In genomic region chr19:10113592-10113963, GRCh38 we compare ENCODE assay signal across 11 cellular contexts. TPM values are rescaled to one million over a fixed set of nuclear protein-coding genes. Genes with fewer than 3 reads are reported as not detected.
DNase-seq lines count a peak whose midpoint lies in the region; ATAC-seq and TF ChIP-seq lines count a peak whose summit lies in the region.
"Had no signal": no experiment of that assay in that cellular context is flagged by ENCODE, and none has a peak within 500 bp of the region (broad histone marks: within the 10 kb centered on the region; RNA-seq: fewer than 3 reads in every experiment).

No MANE protein-coding gene starts in this region.

- H3K4me2 ChIP-seq in HCT116 (ENCODE audit: low read length) = no peak overlapping the region

- peak overlapping the region; percentile 63; the same call in 1 of the 2 replicates for H3K27ac ChIP-seq in HCT116 (ENCODE audit: low read depth, low read length)
- no peak overlapping the region for H3K27ac ChIP-seq in lower lobe of right lung
- H3K27ac ChIP-seq: neutrophil had no signal

- H3K79me2 ChIP-seq in HCT116 (ENCODE audit: insufficient read depth, low read length) = peaks cover 39% of the 10 kb centered on the region

- H3K27ac Mint-ChIP-seq in Caco-2 (ENCODE audit: unreplicated experiment) (peak overlapping the region; percentile 70), nephron progenitor cell (no peak overlapping the region)
- peak overlapping the region; percentile 95 for H3K27ac Mint-ChIP-seq in activated CD4-positive, alpha-beta memory T cell treated with anti-CD3 and anti-CD28 coated beads for 36 hours

- H3K4me1 Mint-ChIP-seq in Caco-2 (ENCODE audit: low read depth, unreplicated experiment) (peaks cover 6% of the 10 kb centered on the region), nephron progenitor cell (peaks cover under 1% of the 10 kb centered on the region)
- H3K4me1 Mint-ChIP-seq in activated CD4-positive, alpha-beta memory T cell treated with anti-CD3 and anti-CD28 coated beads for 36 hours (ENCODE audit: low read depth) = peaks cover 53% of the 10 kb centered on the region

- TF ChIP-seq POLR2A in HCT116 (IDR thresholded peaks at IDR 0.05; ENCODE audit: borderline replicate concordance, extremely low read depth, insufficient read depth, insufficient read length) = peak; percentile 28

- H3K9me2 ChIP-seq in HCT116 (ENCODE audit: insufficient read depth) = no peaks in the 10 kb centered on the region

- DNase-seq in Caco-2 (no peak), HCT116 (ENCODE audit: low read depth, low spot score) (no peak), lower lobe of right lung (peak; percentile 46), ureter (ENCODE audit: low spot score) (no peak), nephron progenitor cell (no peak)
- no peak for DNase-seq in activated CD4-positive, alpha-beta memory T cell treated with anti-CD3 and anti-CD28 coated beads for 36 hours
- DNase-seq: GDM1, NCI-H1436 treated with DMSO at 0.1 percent for 48 hours had no signal

- TF ChIP-seq RAD21 in HCT116 (IDR thresholded peaks at IDR 0.05; ENCODE audit: low read depth) = no peak

- no peak overlapping the region for H2AFZ ChIP-seq in HCT116 (ENCODE audit: low read depth, low read length, poor library complexity, severe bottlenecking)

- intact Hi-C loops in Caco-2 (cut with micrococcal nuclease; ENCODE audit: unreplicated experiment) (loop anchor here (10.0 kb wide), 1 partner anchor 179 kb away; the partner anchor contains the start of gene OLFM2), HCT116 (cut with micrococcal nuclease) (loop anchor here (1.0 to 2.0 kb wide), 2 partner anchors 179 to 183 kb away; no protein-coding TSS in a partner anchor), lower lobe of right lung (cut with DNase I) (no loop called here)
- intact Hi-C loops in activated CD4-positive, alpha-beta memory T cell treated with anti-CD3 and anti-CD28 coated beads for 36 hours (cut with micrococcal nuclease) = loop anchor here (1.0 to 5.0 kb wide), 3 partner anchors 17 to 181 kb away; no protein-coding TSS in a partner anchor

- TF ChIP-seq CTCF in Caco-2 (IDR thresholded peaks at IDR 0.05; ENCODE audit: insufficient read depth in 1 of 2, low read depth in 1 of 2, low read length in 1 of 2, severe bottlenecking in 1 of 2, unreplicated experiment in 1 of 2) = no peak
- TF ChIP-seq CTCF in HCT116 (IDR thresholded peaks at IDR 0.05 in 2 of 3, conservative IDR thresholded peaks at IDR 0.05 in 1 of 3; ENCODE audit: borderline replicate concordance in 1 of 3, insufficient read depth in 1 of 3, low read depth in 2 of 3, low read length in 2 of 3) = peak in 1 of 3 experiments; percentile 14; a peak in 1 of 6 replicates
- TF ChIP-seq CTCF in lower lobe of right lung (IDR thresholded peaks at IDR 0.05) = no peak
- TF ChIP-seq CTCF in nephron progenitor cell (IDR thresholded peaks at IDR 0.05) = no peak

- RAD21 ChIA-PET in HCT116 (lab: Charles Lee; ENCODE audit: low non-redundant PET in 1 of 2, low total read pairs in 2 of 2, uncharacterized antibody in 2 of 2, unreplicated experiment in 2 of 2) = no interaction called here

- H3K4me3 ChIP-seq in Caco-2 (ENCODE audit: low read depth, low read length) (no peak overlapping the region), HCT116 (replicated peaks in 1 of 2; ENCODE audit: low read depth in 1 of 2, low read length in 2 of 2) (no peak overlapping the region), lower lobe of right lung (no peak overlapping the region)

- H3K36me3 Mint-ChIP-seq in Caco-2 (ENCODE audit: insufficient read depth, unreplicated experiment) = peaks cover 91% of the 10 kb centered on the region
- H3K36me3 Mint-ChIP-seq in activated CD4-positive, alpha-beta memory T cell treated with anti-CD3 and anti-CD28 coated beads for 36 hours = peaks cover 58% of the 10 kb centered on the region
- peaks cover 21% of the 10 kb centered on the region for H3K36me3 Mint-ChIP-seq in nephron progenitor cell (ENCODE audit: low read depth)

- no peaks in the 10 kb centered on the region for H4K20me1 ChIP-seq in HCT116 (ENCODE audit: insufficient read depth)

- ATAC-seq in HCT116 (peak; percentile 25), lower lobe of right lung (peak in 1 of 2 donors; percentile 1), GM18520 (IDR thresholded peaks at IDR 0.05; ENCODE audit: unreplicated experiment) (no peak), HG02981 (IDR thresholded peaks at IDR 0.05; ENCODE audit: unreplicated experiment) (no peak)

- POLR2A ChIA-PET in Caco-2 (lab: Charles Lee) = interaction anchor here (0.8 kb wide), 1 partner anchor 18 kb away, joined by 3 read pairs; no protein-coding TSS in a partner anchor
- POLR2A ChIA-PET in HCT116 (lab: Charles Lee) = no interaction called here
- POLR2A ChIA-PET in activated CD4-positive, alpha-beta memory T cell treated with anti-CD3 and anti-CD28 coated beads for 36 hours (lab: Charles Lee) = interaction anchor here (0.5 to 8.7 kb wide), 7 partner anchors 9 to 182 kb away, joined by 3 to 76 read pairs (median 5); partner anchors contain the start of genes ANGPTL6 and PPAN

- no peaks in the 10 kb centered on the region for H3K9me3 ChIP-seq in Caco-2
- no peaks in the 10 kb centered on the region for H3K9me3 ChIP-seq in HCT116 (ENCODE audit: control insufficient read depth in 1 of 2, insufficient read depth in 1 of 2, low read depth in 1 of 2, low read length in 2 of 2)
- no peaks in the 10 kb centered on the region for H3K9me3 ChIP-seq in lower lobe of right lung
- H3K9me3 ChIP-seq: neutrophil had no signal

- H3K9ac ChIP-seq in HCT116 (ENCODE audit: low read length) = no peak overlapping the region

- H3K4me3 Mint-ChIP-seq in Caco-2 (ENCODE audit: unreplicated experiment) (no peak overlapping the region), nephron progenitor cell (no peak overlapping the region)
- peak overlapping the region; percentile 16 for H3K4me3 Mint-ChIP-seq in activated CD4-positive, alpha-beta memory T cell treated with anti-CD3 and anti-CD28 coated beads for 36 hours

- CTCF ChIA-PET in Caco-2 (lab: Charles Lee) = interaction anchor here (0.6 kb wide), 1 partner anchor 367 kb away, joined by 4 read pairs; no protein-coding TSS in a partner anchor
- CTCF ChIA-PET in HCT116 (lab: Charles Lee) = interaction anchor here (0.6 to 3.0 kb wide), 9 partner anchors 14 to 182 kb away, joined by 3 to 13 read pairs (median 4); partner anchors contain the start of gene MRPL4
- CTCF ChIA-PET in activated CD4-positive, alpha-beta memory T cell treated with anti-CD3 and anti-CD28 coated beads for 36 hours (lab: Charles Lee) = interaction anchor here (0.6 to 9.4 kb wide), 15 partner anchors 9 to 183 kb away, joined by 3 to 96 read pairs (median 3); partner anchors contain the start of genes ANGPTL6 and MRPL4

- H3K4me1 ChIP-seq in Caco-2 (no peaks in the 10 kb centered on the region), HCT116 (ENCODE audit: control insufficient read depth in 1 of 2, insufficient read depth in 2 of 2, low read length in 2 of 2) (peaks cover 2 to 37% of the 10 kb centered on the region in 2 experiments; a peak in 3 of 4 replicates), lower lobe of right lung (peaks cover 17% of the 10 kb centered on the region)

- BruUV-seq in Caco-2 (replicated peaks; lab: Mats Ljungman, UMichigan) = no TSS peak
- no TSS peak for BruUV-seq in HCT116 (replicated peaks; lab: Mats Ljungman, UMichigan)

- H3K27me3 ChIP-seq in Caco-2 (replicated peaks; ENCODE audit: control insufficient read depth, insufficient read depth, low read length) = no peaks in the 10 kb centered on the region
- H3K27me3 ChIP-seq in HCT116 (ENCODE audit: insufficient read depth, low read length) = no peaks in the 10 kb centered on the region
- H3K27me3 ChIP-seq in lower lobe of right lung (ENCODE audit: low read depth) = no peaks in the 10 kb centered on the region
- H3K27me3 ChIP-seq: neutrophil had no signal

- H3K36me3 ChIP-seq in Caco-2 (ENCODE audit: control insufficient read depth, insufficient read depth, low read length) (peaks cover 2% of the 10 kb centered on the region), HCT116 (ENCODE audit: control insufficient read depth in 1 of 2, insufficient read depth in 2 of 2, low read length in 2 of 2) (peaks cover 32 to 46% of the 10 kb centered on the region in 2 experiments; a peak in 3 of 4 replicates), lower lobe of right lung (peaks cover 77% of the 10 kb centered on the region)

- H3K9me3 Mint-ChIP-seq in Caco-2 (ENCODE audit: unreplicated experiment) = no peaks in the 10 kb centered on the region
- H3K9me3 Mint-ChIP-seq in activated CD4-positive, alpha-beta memory T cell treated with anti-CD3 and anti-CD28 coated beads for 36 hours = no peaks in the 10 kb centered on the region
- H3K9me3 Mint-ChIP-seq in nephron progenitor cell = no peaks in the 10 kb centered on the region

- H3K27me3 Mint-ChIP-seq in Caco-2 (ENCODE audit: insufficient read depth, unreplicated experiment) (no peaks in the 10 kb centered on the region), nephron progenitor cell (ENCODE audit: low read depth, poor library complexity) (no peaks in the 10 kb centered on the region)
- H3K27me3 Mint-ChIP-seq in activated CD4-positive, alpha-beta memory T cell treated with anti-CD3 and anti-CD28 coated beads for 36 hours = no peaks in the 10 kb centered on the region

TF ChIP-seq in HCT116, 20 proteins besides CTCF, POLR2A, EP300 and RAD21 (continues in another document):
- no peak for TF ChIP-seq EZH2 (IDR thresholded peaks at IDR 0.05)

RNA-seq across cellular contexts. Expression of gene P2RY11, which starts 2.1 kb away (rescaled TPM):
- total RNA-seq in Caco-2 (2022) (18.4 and 18.6 TPM in 2 replicates), HCT116 (2021; ENCODE audit: unreplicated experiment) (43.8 TPM), lower lobe of right lung (15.6 TPM), ureter (25.6 TPM)
- polyA plus RNA-seq in HCT116 (2012) = 24.1 and 29.2 TPM in 2 replicates
- total RNA-seq in activated CD4-positive, alpha-beta memory T cell treated with anti-CD3 and anti-CD28 coated beads for 36 hours = 10 to 100 TPM; 28.4 to 29.6 TPM

RNA-seq across cellular contexts. Expression of gene EIF3G, which starts 6.1 kb away (rescaled TPM):
- total RNA-seq in Caco-2 (2022) (214 and 229 TPM in 2 replicates), HCT116 (2021; ENCODE audit: unreplicated experiment) (254 TPM), lower lobe of right lung (158 TPM), ureter (238 TPM)
- polyA plus RNA-seq in HCT116 (2012) = 241 and 250 TPM in 2 replicates
- total RNA-seq in activated CD4-positive, alpha-beta memory T cell treated with anti-CD3 and anti-CD28 coated beads for 36 hours = 100 to 1,000 TPM; 218 to 245 TPM

RNA-seq across cellular contexts. Expression of gene PPAN, which starts 7.4 kb away (rescaled TPM):
- total RNA-seq in Caco-2 (2022) = 61.0 and 62.8 TPM in 2 replicates
- total RNA-seq in HCT116 (2021; ENCODE audit: unreplicated experiment) = 101 TPM
- 49.1 and 49.4 TPM in 2 replicates for polyA plus RNA-seq in HCT116 (2012)
- total RNA-seq in activated CD4-positive, alpha-beta memory T cell treated with anti-CD3 and anti-CD28 coated beads for 36 hours = 100 to 1,000 TPM in 1 of 2 experiments, 10 to 100 TPM in 1; 99.2 to 107 TPM
- 30.8 TPM for total RNA-seq in lower lobe of right lung
- 78.6 TPM for total RNA-seq in ureter

RNA-seq across cellular contexts. Expression of gene ANGPTL6, which starts 11.1 kb away (rescaled TPM):
- total RNA-seq in Caco-2 (2022) (0.23 and 0.49 TPM in 2 replicates), HCT116 (2021; ENCODE audit: unreplicated experiment) (not detected), lower lobe of right lung (0.44 TPM), ureter (0.81 TPM)
- 0.12 and 0.14 TPM in 2 replicates for polyA plus RNA-seq in HCT116 (2012)
- 10 to 100 TPM; 11.8 to 12.4 TPM for total RNA-seq in activated CD4-positive, alpha-beta memory T cell treated with anti-CD3 and anti-CD28 coated beads for 36 hours

RNA-seq across cellular contexts. Expression of gene SHFL, which starts 27.5 kb away (rescaled TPM):
- total RNA-seq in Caco-2 (2022) (3.6 and 6.2 TPM in 2 replicates), HCT116 (2021; ENCODE audit: unreplicated experiment) (18.5 TPM), lower lobe of right lung (43.4 TPM), ureter (44.6 TPM)
- 13.9 and 14.8 TPM in 2 replicates for polyA plus RNA-seq in HCT116 (2012)
- total RNA-seq in activated CD4-positive, alpha-beta memory T cell treated with anti-CD3 and anti-CD28 coated beads for 36 hours = 10 to 100 TPM; 53.5 to 62.9 TPM
